Comparison of ENCODE assay signal across 15 cellular contexts in genomic region chr15:95845862-95846515, GRCh38.
A peak's percentile ranks its signal among the peaks of the same experiment; 100 is the strongest.
DNase-seq lines count a peak whose midpoint lies in the region; ATAC-seq and TF ChIP-seq lines count a peak whose summit lies in the region.
"Had no signal": no experiment of that assay in that cellular context is flagged by ENCODE, and none has a peak within 500 bp of the region (broad histone marks: within the 10 kb centered on the region; RNA-seq: fewer than 3 reads in every experiment).

No MANE protein-coding gene starts in this region.

- no peaks in the 10 kb centered on the region for H3K9me2 ChIP-seq in SK-N-SH

- no peaks in the 10 kb centered on the region for H3K27me3 Mint-ChIP-seq in Caco-2 (ENCODE audit: insufficient read depth, unreplicated experiment)
- H3K27me3 Mint-ChIP-seq: CD4-positive, CD25-positive, alpha-beta regulatory T cell had no signal

- peaks cover 12% of the 10 kb centered on the region for H3K4me1 ChIP-seq in ovary (ENCODE audit: insufficient read depth)
- no peaks in the 10 kb centered on the region for H3K4me1 ChIP-seq in SK-N-SH (ENCODE audit: control insufficient read depth in 1 of 2, insufficient read depth in 2 of 2, low read depth in 1 of 2, low read length in 1 of 2)
- no peaks in the 10 kb centered on the region for H3K4me1 ChIP-seq in Caco-2

- WGBS in ovary, 3 donors, result 35 to 41% (median 37%) methylated on average over 13 of the region's 13 CpGs
- WGBS in SK-N-SH (ENCODE audit: low lambda C conversion rate), result 31% methylated on average over 13 of the region's 13 CpGs

- H2AFZ ChIP-seq in SK-N-SH (ENCODE audit: low read depth), result no peak overlapping the region

- TF ChIP-seq EP300 in ovary (IDR thresholded peaks at IDR 0.05) (no peak), SK-N-SH (IDR thresholded peaks at IDR 0.05; ENCODE audit: borderline replicate concordance in 1 of 2, low read depth in 1 of 2, low read length in 1 of 2) (no peak)

- H3K79me2 ChIP-seq in SK-N-SH (ENCODE audit: insufficient read depth), result no peaks in the 10 kb centered on the region

- CTCF ChIA-PET in SK-N-SH (lab: Yijun Ruan, JAX) (no interaction called here), Caco-2 (lab: Charles Lee) (no interaction called here)

- H3K36me3 Mint-ChIP-seq in Caco-2 (ENCODE audit: insufficient read depth, unreplicated experiment), result no peaks in the 10 kb centered on the region
- H3K36me3 Mint-ChIP-seq: CD4-positive, CD25-positive, alpha-beta regulatory T cell had no signal

- peak overlapping the region; percentile 46 to 88 for H3K27ac ChIP-seq in ovary
- H3K27ac ChIP-seq in SK-N-SH (ENCODE audit: low read depth in 2 of 2, low read length in 1 of 2), result no peak overlapping the region
- H3K27ac ChIP-seq: SK-N-MC had no signal

- no peaks in the 10 kb centered on the region for H4K20me1 ChIP-seq in SK-N-SH (ENCODE audit: insufficient read depth)

- H3K36me3 ChIP-seq in ovary (no peaks in the 10 kb centered on the region), SK-N-SH (replicated peaks in 1 of 2; ENCODE audit: control insufficient read depth in 1 of 2, insufficient read depth in 2 of 2, low read length in 1 of 2) (no peaks in the 10 kb centered on the region), Caco-2 (ENCODE audit: control insufficient read depth, insufficient read depth, low read length) (no peaks in the 10 kb centered on the region)

- H3K4me3 Mint-ChIP-seq in Caco-2 (ENCODE audit: unreplicated experiment), result no peak overlapping the region
- H3K4me3 Mint-ChIP-seq: CD4-positive, CD25-positive, alpha-beta regulatory T cell had no signal

- no TSS peak for BruUV-seq in Caco-2 (replicated peaks; lab: Mats Ljungman, UMichigan)

- no peak for TF ChIP-seq POLR2A in ovary (IDR thresholded peaks at IDR 0.05)

- H3K27ac Mint-ChIP-seq in Caco-2 (ENCODE audit: unreplicated experiment), result no peak overlapping the region
- H3K27ac Mint-ChIP-seq: activated T-helper 2 cell treated with anti-CD3 and anti-CD28 coated beads, Interferon-gamma antibody, Interleukin-2, Interleukin-4, amounts not matched to agents 10 μg/mL and 5 μg/mL and 100 μg/mL, durations not matched to agents 14 hours and 24 hours and 36 hours had no signal

- intact Hi-C loops in ovary (cut with DNase I) (loop anchor here in 1 of 4 donors (10.0 kb wide), 1 partner anchor 479 kb away; no protein-coding TSS in a partner anchor), Caco-2 (cut with micrococcal nuclease; ENCODE audit: unreplicated experiment) (no loop called here)

- H3K9me3 ChIP-seq in ovary (no peaks in the 10 kb centered on the region), SK-N-SH (no peaks in the 10 kb centered on the region), Caco-2 (no peaks in the 10 kb centered on the region)
- H3K9me3 ChIP-seq: mucosa of descending colon had no signal

- H3K9me3 Mint-ChIP-seq in Caco-2 (ENCODE audit: unreplicated experiment), result peaks cover 10% of the 10 kb centered on the region
- H3K9me3 Mint-ChIP-seq: activated T-helper 2 cell treated with anti-CD3 and anti-CD28 coated beads, Interferon-gamma antibody, Interleukin-2, Interleukin-4, amounts not matched to agents 10 μg/mL and 5 μg/mL and 100 μg/mL, durations not matched to agents 14 hours and 24 hours and 36 hours had no signal

- no peak overlapping the region for H3K9ac ChIP-seq in SK-N-SH

- H3K4me3 ChIP-seq in ovary (no peak overlapping the region), SK-N-SH (ENCODE audit: low read depth in 2 of 2, low read length in 1 of 2) (no peak overlapping the region), Caco-2 (ENCODE audit: low read depth, low read length) (no peak overlapping the region)
- H3K4me3 ChIP-seq: coronary artery, mucosa of descending colon, SK-N-MC, skin epidermis had no signal

- TF ChIP-seq RAD21 in SK-N-SH (IDR thresholded peaks at IDR 0.05; ENCODE audit: low read length), result no peak

- ATAC-seq in GM18868 (IDR thresholded peaks at IDR 0.05; ENCODE audit: unreplicated experiment), result peak; percentile 32
- ATAC-seq: mucosa of descending colon had no signal

- H3K4me1 Mint-ChIP-seq in Caco-2 (ENCODE audit: low read depth, unreplicated experiment), result peaks cover 10% of the 10 kb centered on the region

- TF ChIP-seq CTCF in ovary (IDR thresholded peaks at IDR 0.05) (no peak), SK-N-SH (IDR thresholded peaks at IDR 0.05) (no peak), Caco-2 (IDR thresholded peaks at IDR 0.05; ENCODE audit: insufficient read depth in 1 of 2, low read depth in 1 of 2, low read length in 1 of 2, severe bottlenecking in 1 of 2, unreplicated experiment in 1 of 2) (no peak)

- H3K4me2 ChIP-seq in SK-N-SH, result no peak overlapping the region

- DNase-seq in LHCN-M2 (ENCODE audit: low read depth), result peak; percentile 64
- peak; percentile 65 for DNase-seq in fibroblast of peridontal ligament (ENCODE audit: extremely low read depth)
- DNase-seq in ovary, result peak; percentile 62 to 80 (median 77)
- DNase-seq in inferior parietal cortex (ENCODE audit: extremely low spot score), result no peak
- no peak for DNase-seq in dedifferentiated amniotic fluid mesenchymal stem cell (ENCODE audit: extremely low spot score)
- DNase-seq in SK-N-SH, result no peak
- no peak for DNase-seq in Caco-2
- DNase-seq: CD4-positive, CD25-positive, alpha-beta regulatory T cell; hippocampal formation; mucosa of descending colon had no signal

- H3K27me3 ChIP-seq in ovary (no peaks in the 10 kb centered on the region), SK-N-SH (ENCODE audit: insufficient read depth) (no peaks in the 10 kb centered on the region), Caco-2 (replicated peaks; ENCODE audit: control insufficient read depth, insufficient read depth, low read length) (no peaks in the 10 kb centered on the region)

- POLR2A ChIA-PET in SK-N-SH (lab: Yijun Ruan, JAX), result no interaction called here
- POLR2A ChIA-PET in Caco-2 (lab: Charles Lee), result no interaction called here

- no peaks in the 10 kb centered on the region for H3F3A ChIP-seq in SK-N-SH (replicated peaks; ENCODE audit: insufficient read depth)

TF ChIP-seq in SK-N-SH, 30 proteins besides CTCF, POLR2A, EP300 and RAD21:
- TF ChIP-seq SMC3 (IDR thresholded peaks at IDR 0.05; ENCODE audit: low read depth, low read length), result no peak
- no peak for TF ChIP-seq PBX3 (IDR thresholded peaks at IDR 0.05)
- no peak for TF ChIP-seq TEAD4 (IDR thresholded peaks at IDR 0.05; ENCODE audit: borderline replicate concordance, insufficient read depth)
- no peak for TF ChIP-seq POLR2AphosphoS5 (IDR thresholded peaks at IDR 0.05; ENCODE audit: low read depth, low read length)
- TF ChIP-seq FOXM1 (IDR thresholded peaks at IDR 0.05; ENCODE audit: low read depth), result no peak
- TF ChIP-seq RCOR1 (IDR thresholded peaks at IDR 0.05; ENCODE audit: low read length), result no peak

Comparison
In these comparisons a context has a peak if more than half of its experiments do, and no peak if none do; other contexts are left out.
1. DNase-seq: peak in LHCN-M2 (single experiment), fibroblast of peridontal ligament (single experiment) and ovary (5 of 5); none in inferior parietal cortex (single experiment), dedifferentiated amniotic fluid mesenchymal stem cell (single experiment), SK-N-SH (single experiment) and Caco-2 (0 of 2).
2. H3K27ac ChIP-seq: peak in ovary (2 of 2); none in SK-N-SH (0 of 2).